In genomic region chr19:16749326-16749725, GRCh38 we compare ENCODE assay signal across 9 cellular contexts. TPM values are rescaled to one million over a fixed set of nuclear protein-coding genes. Genes with fewer than 3 reads are reported as not detected.
"Had no signal": no experiment of that assay in that cellular context is flagged by ENCODE, and none has a peak within 500 bp of the region (broad histone marks: within the 10 kb centered on the region; RNA-seq: fewer than 3 reads in every experiment).

No MANE protein-coding gene starts in this region.

- H3K4me1 ChIP-seq: HAP-1 had no signal

- H3K4me2 ChIP-seq: GM23338 had no signal

- DNase-seq: GM23248, GOT3, H9, HCEC 1CT, HFFc6 had no signal

- ATAC-seq: GM23338, HCT116 had no signal

- H3K27ac ChIP-seq: GM23248 had no signal

- H3K9me3 ChIP-seq: HAP-1 had no signal

- H2AFZ ChIP-seq: GM23248, GM23338 had no signal

- H3K36me3 ChIP-seq: HAP-1 had no signal

- H3K9ac ChIP-seq: GM23248 had no signal

- H3K4me3 ChIP-seq: GM23248, GM23338, HAP-1 had no signal

RNA-seq across cellular contexts. Expression of gene NWD1, which starts 29.7 kb away (rescaled TPM):
- total RNA-seq: GM23248, H1, H9, HFFc6 had no signal
- polyA plus RNA-seq: GM23248 had no signal
